ENCODE assay signal across 19 cellular contexts in the genomic region with DNA sequence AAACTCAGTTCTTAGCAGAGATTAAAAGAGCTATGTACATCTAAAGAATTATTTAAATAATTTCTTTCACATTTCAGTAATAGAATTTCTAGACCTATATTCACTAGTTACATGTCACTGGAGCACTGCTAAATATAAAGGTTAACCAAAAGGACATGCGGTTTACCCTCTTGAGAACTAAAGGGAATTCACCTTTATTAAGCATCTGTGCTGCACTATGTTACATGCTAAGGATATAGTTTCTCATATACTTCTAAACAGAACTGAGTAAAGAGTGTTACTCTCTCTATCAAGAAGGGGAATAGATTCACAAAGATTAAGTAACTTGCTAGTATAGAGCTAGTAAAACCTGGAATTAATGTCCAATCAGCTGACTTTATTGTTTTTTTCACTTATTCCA. TPM values are rescaled to one million over a fixed set of nuclear protein-coding genes. Genes with fewer than 3 reads are reported as not detected.
A peak's percentile ranks its signal among the peaks of the same experiment; 100 is the strongest.
DNase-seq lines count a peak whose midpoint lies in the region; ATAC-seq and TF ChIP-seq lines count a peak whose summit lies in the region.
"Had no signal": no experiment of that assay in that cellular context is flagged by ENCODE, and none has a peak within 500 bp of the region (broad histone marks: within the 10 kb centered on the region; RNA-seq: fewer than 3 reads in every experiment).

No MANE protein-coding gene starts in this region.

- peak overlapping the region; percentile 21 for H3K4me3 Mint-ChIP-seq in T-helper 17 cell
- H3K4me3 Mint-ChIP-seq in endothelial cell (ENCODE audit: unreplicated experiment) = no peak overlapping the region
- H3K4me3 Mint-ChIP-seq in progenitor cell of endocrine pancreas (ENCODE audit: low read depth) = no peak overlapping the region
- H3K4me3 Mint-ChIP-seq: T-helper 2 cell treated with Interferon-gamma antibody and Interleukin-4, amounts not matched to agents 5 μg/mL and 100 μg/mL, for 36 hours had no signal

- DNase-seq in T-helper 17 cell (no peak), endothelial cell (ENCODE audit: low spot score) (no peak), progenitor cell of endocrine pancreas (ENCODE audit: low spot score, unreplicated experiment) (no peak)
- no peak for DNase-seq in stimulated activated CD8-positive, alpha-beta memory T cell treated with anti-CD3 and anti-CD28 coated beads, Interleukin-4, amount 100 ng/mL, for 48 hours
- DNase-seq: C1 segment of cervical spinal cord, DMS 273 treated with DMSO at 0.1 percent for 48 hours, GF-D8, NCI-H1417, NCI-H187 treated with DMSO at 0.1 percent for 48 hours, NCI-H446, NCI-H69 had no signal

- H3K4me1 Mint-ChIP-seq in T-helper 17 cell (peaks cover 21% of the 10 kb centered on the region), endothelial cell (ENCODE audit: unreplicated experiment) (no peaks in the 10 kb centered on the region), progenitor cell of endocrine pancreas (ENCODE audit: low read depth) (no peaks in the 10 kb centered on the region)

- no peak for TF ChIP-seq CTCF in endothelial cell (IDR thresholded peaks at IDR 0.05; ENCODE audit: unreplicated experiment)
- TF ChIP-seq CTCF in progenitor cell of endocrine pancreas (IDR thresholded peaks at IDR 0.05; ENCODE audit: unreplicated experiment) = no peak

- H3K9me3 ChIP-seq in T-helper 17 cell (ENCODE audit: control insufficient read depth, low read length, poor library complexity, severe bottlenecking) = no peaks in the 10 kb centered on the region
- H3K9me3 ChIP-seq: A549, HAP-1 had no signal

- H3K27ac Mint-ChIP-seq in T-helper 17 cell (peak overlapping the region; percentile 11), endothelial cell (ENCODE audit: unreplicated experiment) (no peak overlapping the region), progenitor cell of endocrine pancreas (no peak overlapping the region)
- H3K27ac Mint-ChIP-seq: T-helper 2 cell treated with Interferon-gamma antibody and Interleukin-4, amounts not matched to agents 5 μg/mL and 100 μg/mL, for 36 hours had no signal

- no peaks in the 10 kb centered on the region for H3K9me3 Mint-ChIP-seq in endothelial cell (ENCODE audit: unreplicated experiment)
- H3K9me3 Mint-ChIP-seq in progenitor cell of endocrine pancreas (ENCODE audit: low read depth) = peaks cover 20% of the 10 kb centered on the region
- H3K9me3 Mint-ChIP-seq: T-helper 2 cell treated with Interferon-gamma antibody and Interleukin-4, amounts not matched to agents 5 μg/mL and 100 μg/mL, for 36 hours had no signal

- H3K36me3 Mint-ChIP-seq in T-helper 17 cell (ENCODE audit: low read depth) = peaks cover 5% of the 10 kb centered on the region
- H3K36me3 Mint-ChIP-seq in endothelial cell (ENCODE audit: low read depth, unreplicated experiment) = peaks cover 10% of the 10 kb centered on the region
- peaks cover 17% of the 10 kb centered on the region for H3K36me3 Mint-ChIP-seq in progenitor cell of endocrine pancreas (ENCODE audit: insufficient read depth)

- ATAC-seq in GM18511 (IDR thresholded peaks at IDR 0.05; ENCODE audit: unreplicated experiment) = peak; percentile 52
- peak; percentile 61 for ATAC-seq in GM19043 (IDR thresholded peaks at IDR 0.05; ENCODE audit: low read depth, unreplicated experiment)
- peak; percentile 61 for ATAC-seq in HG02678 (IDR thresholded peaks at IDR 0.05; ENCODE audit: unreplicated experiment)
- no peak for ATAC-seq in T-helper 17 cell
- no peak for ATAC-seq in HG03521 (IDR thresholded peaks at IDR 0.05; ENCODE audit: unreplicated experiment)
- ATAC-seq: A549 had no signal

- H3K27me3 Mint-ChIP-seq in T-helper 17 cell (no peaks in the 10 kb centered on the region), endothelial cell (ENCODE audit: unreplicated experiment) (peaks cover 3% of the 10 kb centered on the region), progenitor cell of endocrine pancreas (no peaks in the 10 kb centered on the region)

RNA-seq across cellular contexts. Expression of a gene that starts 7.6 kb away (rescaled TPM):
- total RNA-seq in T-helper 17 cell (10 to 100 TPM in 1 of 2 donors, 1 to 10 TPM in 1; 9.7 to 10.3 TPM), endothelial cell (ENCODE audit: unreplicated experiment) (7.9 TPM), progenitor cell of endocrine pancreas (23.8 and 26.1 TPM in 2 replicates)
- total RNA-seq: OCI-LY7 had no signal

Comparison
In these comparisons a context has a peak if more than half of its experiments do, and no peak if none do; other contexts are left out.
1. ATAC-seq: peak in GM18511 (single experiment), GM19043 (single experiment) and HG02678 (single experiment); none in T-helper 17 cell (single experiment) and HG03521 (single experiment).